Comparison of ENCODE assay signal across 7 cellular contexts in the genomic region with DNA sequence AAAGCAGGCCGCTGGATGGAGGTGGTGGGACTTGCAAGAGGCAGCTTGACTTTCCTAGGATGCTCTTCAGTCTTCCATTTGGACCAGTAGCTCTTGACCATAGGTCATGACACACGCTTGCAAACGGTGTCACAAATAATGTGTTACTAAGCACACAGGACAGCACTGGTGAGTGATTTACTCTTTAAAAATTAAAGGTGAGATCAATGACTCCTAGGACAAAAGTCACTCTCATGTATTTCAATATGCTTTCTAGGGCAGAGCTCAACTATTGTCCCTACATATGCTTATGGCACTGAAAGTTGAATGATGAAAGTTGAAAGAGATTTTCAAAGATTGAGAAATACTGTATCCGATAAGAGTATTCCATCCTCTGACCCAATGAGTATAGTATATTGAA.
"Had no signal": no experiment of that assay in that cellular context is flagged by ENCODE, and none has a peak within 500 bp of the region (broad histone marks: within the 10 kb centered on the region; RNA-seq: fewer than 3 reads in every experiment).

No MANE protein-coding gene starts in this region.

- ATAC-seq: GM12878 had no signal

- DNase-seq: GF-D8 had no signal

- H3K4me3 ChIP-seq: GM12878 had no signal

- FAIRE-seq: G401.6, GM12878, GM12891, GM12892, GM18507, GM19239 had no signal
